15 cellular contexts compared by ENCODE assay signal in the genomic region with DNA sequence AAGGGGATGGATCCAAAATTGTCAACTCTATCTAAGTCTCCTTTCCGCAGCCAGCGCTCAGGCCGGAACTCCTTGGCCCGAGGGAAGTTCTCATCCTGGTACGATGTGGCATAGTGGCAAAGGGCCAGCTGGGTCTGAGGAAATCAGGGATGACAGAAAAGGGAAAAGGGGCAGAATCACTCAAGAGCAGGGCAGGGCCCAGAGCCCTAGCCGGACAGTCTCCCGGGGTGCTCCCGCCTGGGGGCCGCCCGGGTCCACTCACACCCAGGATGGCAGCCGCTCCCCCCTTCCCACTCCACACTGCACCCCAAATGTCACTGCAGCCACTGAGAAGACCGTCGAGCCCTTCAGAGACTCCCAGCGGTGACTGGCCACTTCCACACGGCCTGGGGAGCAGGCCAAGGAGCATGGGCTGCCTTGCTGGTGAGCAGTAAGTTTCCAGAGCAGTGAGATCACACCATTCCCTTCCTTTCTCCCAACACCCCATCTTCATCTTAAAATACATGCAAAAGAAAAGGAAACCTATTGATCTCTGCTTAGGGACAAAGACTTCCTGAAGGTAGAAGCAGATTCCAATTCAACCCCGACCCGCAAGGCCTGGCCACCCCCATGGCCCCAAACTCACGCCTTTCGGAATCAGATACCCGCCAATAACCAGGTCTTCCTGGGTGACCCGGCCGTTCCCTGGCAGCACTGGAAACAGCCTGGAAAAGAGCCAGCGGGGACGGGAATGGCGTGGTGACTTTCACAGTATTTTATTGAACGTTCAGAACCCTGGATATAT. TPM values are rescaled to one million over a fixed set of nuclear protein-coding genes. Genes with fewer than 3 reads are reported as not detected.
DNase-seq lines count a peak whose midpoint lies in the region; ATAC-seq, FAIRE-seq and TF ChIP-seq lines count a peak whose summit lies in the region.
"Had no signal": no experiment of that assay in that cellular context is flagged by ENCODE, and none has a peak within 500 bp of the region (broad histone marks: within the 10 kb centered on the region; RNA-seq: fewer than 3 reads in every experiment).

No MANE protein-coding gene starts in this region.

- H3K4me3 ChIP-seq in K562 (no peak overlapping the region), kidney (ENCODE audit: low read length in 2 of 2) (no peak overlapping the region), subcutaneous abdominal adipose tissue (ENCODE audit: low read depth in 1 of 5, low read length in 5 of 5) (peak overlapping the region in 2 of 5 donors; percentile 11 to 27)
- H3K4me3 ChIP-seq: mucosa of descending colon, pancreas had no signal

- no peaks in the 10 kb centered on the region for H3K9me1 ChIP-seq in K562 (ENCODE audit: control insufficient read depth, insufficient read depth, low read length)

- peaks cover 6% of the 10 kb centered on the region for H3K36me3 Mint-ChIP-seq in HFFc6 (ENCODE audit: low read depth)
- H3K36me3 Mint-ChIP-seq in glutamatergic neuron (ENCODE audit: unreplicated experiment): peaks cover 6% of the 10 kb centered on the region

- CTCF ChIA-PET in K562 (lab: Yijun Ruan, JAX; ENCODE audit: low intra/inter-chr PET ratio): no interaction called here

- ATAC-seq in K562 (no peak), HG02840 (IDR thresholded peaks at IDR 0.05; ENCODE audit: low FRiP score, unreplicated experiment) (no peak), HG02571 (IDR thresholded peaks at IDR 0.05; ENCODE audit: unreplicated experiment) (no peak)
- ATAC-seq: mucosa of descending colon had no signal

- H3K9me3 ChIP-seq in K562 (replicated peaks; ENCODE audit: control insufficient read depth, insufficient read depth, low read depth, low read length): no peaks in the 10 kb centered on the region
- no peaks in the 10 kb centered on the region for H3K9me3 ChIP-seq in kidney (ENCODE audit: control insufficient read depth in 1 of 2, low read length in 2 of 2)
- H3K9me3 ChIP-seq in subcutaneous abdominal adipose tissue (ENCODE audit: control insufficient read depth in 5 of 5, low read length in 5 of 5): peaks cover 0 to 5% (median 0%) of the 10 kb centered on the region in 5 donors
- H3K9me3 ChIP-seq: mucosa of descending colon, pancreas had no signal

- BruUV-seq in K562 (replicated peaks; lab: Mats Ljungman, UMichigan): no TSS peak

- no peak overlapping the region for H3K27ac ChIP-seq in K562 (ENCODE audit: extremely low read depth, low read depth, low read length)
- no peak overlapping the region for H3K27ac ChIP-seq in kidney (ENCODE audit: low read depth in 2 of 2, low read length in 2 of 2)
- H3K27ac ChIP-seq in subcutaneous abdominal adipose tissue (ENCODE audit: low read depth, low read length): peak overlapping the region; percentile 77

- 4% methylated on average over 20 of the region's 26 CpGs for WGBS in K562 (ENCODE audit: insufficient coverage, low coverage, missing lambda C conversion rate)

- TF ChIP-seq EP300 in K562 (IDR thresholded peaks at IDR 0.05; ENCODE audit: low read length): no peak

- H3K36me3 ChIP-seq in K562 (ENCODE audit: control insufficient read depth, insufficient read depth, low read length): no peaks in the 10 kb centered on the region
- H3K36me3 ChIP-seq in kidney (ENCODE audit: control insufficient read depth in 1 of 2, insufficient read depth in 2 of 2, low read length in 2 of 2): no peaks in the 10 kb centered on the region
- H3K36me3 ChIP-seq in subcutaneous abdominal adipose tissue (ENCODE audit: control insufficient read depth in 5 of 5, insufficient read depth in 5 of 5, low read length in 5 of 5): no peaks in the 10 kb centered on the region
- H3K36me3 ChIP-seq: pancreas had no signal

- DNase-seq in HFFc6 (no peak), K562 (ENCODE audit: extremely low read depth in 1 of 4, low spot score in 3 of 4) (no peak), kidney (peak; percentile 79), NAMALWA (ENCODE audit: low spot score) (no peak), glutamatergic neuron (no peak)
- DNase-seq: activated CD4-positive, alpha-beta T cell treated with anti-CD3 and anti-CD28 coated beads, Interleukin-2, amount 50 U/mL, for 4 hours; CD4-positive, alpha-beta T cell; NCI-H1694; NCI-H446 treated with DMSO at 0.1 percent for 48 hours had no signal

- H3K27ac Mint-ChIP-seq in HFFc6 (peak overlapping the region; percentile 31), glutamatergic neuron (ENCODE audit: unreplicated experiment) (no peak overlapping the region)
- H3K27ac Mint-ChIP-seq: CD4-positive, alpha-beta T cell had no signal

- H3K4me3 Mint-ChIP-seq in HFFc6 (peak overlapping the region; percentile 59), glutamatergic neuron (ENCODE audit: unreplicated experiment) (no peak overlapping the region)
- H3K4me3 Mint-ChIP-seq: CD4-positive, alpha-beta T cell had no signal

- H3K27me3 Mint-ChIP-seq in HFFc6 (ENCODE audit: insufficient read depth) (peaks cover 3% of the 10 kb centered on the region), glutamatergic neuron (ENCODE audit: unreplicated experiment) (peaks cover 2% of the 10 kb centered on the region)

- H3K9me3 Mint-ChIP-seq in HFFc6 (peaks cover 5% of the 10 kb centered on the region; the same call in 1 of the 2 replicates), glutamatergic neuron (ENCODE audit: unreplicated experiment) (peaks cover 4% of the 10 kb centered on the region)

- no peak for TF ChIP-seq RAD21 in K562 (CRISPR knock-in tag; conservative IDR thresholded peaks at IDR 0.05 in 1 of 2, IDR thresholded peaks at IDR 0.05 in 1 of 2)

- FAIRE-seq in K562 (lab: Jason Lieb, UNC): no peak
- no peak for FAIRE-seq in kidney (lab: Jason Lieb, UNC)
- FAIRE-seq: pancreas, TTC549 had no signal

- H3K4me1 ChIP-seq in K562 (replicated peaks in 1 of 2; ENCODE audit: control insufficient read depth in 2 of 2, insufficient read depth in 2 of 2, low read length in 2 of 2) (peaks cover 0 to 10% of the 10 kb centered on the region in 2 experiments; a peak in 2 of 5 replicates), kidney (ENCODE audit: control insufficient read depth in 1 of 2, insufficient read depth in 1 of 2, low read depth in 1 of 2, low read length in 2 of 2) (no peaks in the 10 kb centered on the region), subcutaneous abdominal adipose tissue (ENCODE audit: control insufficient read depth in 5 of 5, insufficient read depth in 5 of 5, low read length in 5 of 5) (peaks cover 9 to 34% (median 29%) of the 10 kb centered on the region in 5 donors)
- H3K4me1 ChIP-seq: pancreas had no signal

- no peak for TF ChIP-seq CTCF in HFFc6 (IDR thresholded peaks at IDR 0.05)
- TF ChIP-seq CTCF in K562 (IDR thresholded peaks at IDR 0.05 in 2 of 3, conservative IDR thresholded peaks at IDR 0.05 in 1 of 3; ENCODE audit: insufficient read depth in 2 of 3, low read depth in 1 of 3, low read length in 3 of 3): no peak
- no peak for TF ChIP-seq CTCF in kidney (IDR thresholded peaks at IDR 0.05; ENCODE audit: borderline replicate concordance, extremely low read depth, insufficient read depth)
- no peak for TF ChIP-seq CTCF in glutamatergic neuron (IDR thresholded peaks at IDR 0.05; ENCODE audit: partially characterized antibody, unreplicated experiment)

- H3K9ac ChIP-seq in K562 (ENCODE audit: insufficient read depth in 1 of 2, low read depth in 2 of 2, low read length in 2 of 2) (no peak overlapping the region), kidney (ENCODE audit: low read length in 2 of 2) (no peak overlapping the region), subcutaneous abdominal adipose tissue (ENCODE audit: low read length in 5 of 5) (peak overlapping the region in 2 of 5 donors; percentile 56)

- peaks cover 15% of the 10 kb centered on the region for H3K4me1 Mint-ChIP-seq in HFFc6 (ENCODE audit: low read depth)
- peaks cover 7% of the 10 kb centered on the region for H3K4me1 Mint-ChIP-seq in glutamatergic neuron (ENCODE audit: low read depth, unreplicated experiment)

- H3K27me3 ChIP-seq in K562 (ENCODE audit: control insufficient read depth in 2 of 2, insufficient read depth in 2 of 2, low read length in 2 of 2) (peaks cover 35 to 53% of the 10 kb centered on the region in 2 experiments), subcutaneous abdominal adipose tissue (ENCODE audit: control insufficient read depth in 5 of 5, insufficient read depth in 4 of 5, low read length in 5 of 5) (no peaks in the 10 kb centered on the region)
- H3K27me3 ChIP-seq: pancreas had no signal

- in situ Hi-C loops in K562 (cut with MboI): no loop called here

- TF ChIP-seq POLR2A in K562 (conservative IDR thresholded peaks at IDR 0.05): no peak

- no peaks in the 10 kb centered on the region for H4K20me1 ChIP-seq in K562 (replicated peaks; ENCODE audit: control insufficient read depth, insufficient read depth, low read length)

- H2AFZ ChIP-seq in K562 (ENCODE audit: low read depth, low read length): no peak overlapping the region

- no peaks in the 10 kb centered on the region for H3K79me2 ChIP-seq in K562 (ENCODE audit: control insufficient read depth, insufficient read depth, low read length)

- intact Hi-C loops in K562 (cut with micrococcal nuclease) (loop anchor here (10.0 kb wide), 1 partner anchor 131 kb away; no protein-coding TSS in a partner anchor), kidney (cut with DNase I) (no loop called here)

- POLR2A ChIA-PET in K562 (lab: Yijun Ruan, JAX): no interaction called here

- no peak overlapping the region for H3K4me2 ChIP-seq in K562 (ENCODE audit: insufficient read depth, low read length)

RNA-seq across cellular contexts. Expression of gene CYP27C1, which starts 26.7 kb away (rescaled TPM):
- under 1 TPM; 0.09 to 0.17 (median 0.13) TPM for total RNA-seq in HFFc6 (2021; fragmentation: NEBNext Ultra II Directional; extraction: Animal tissue kit (Norgen Biotek cat#: 25700))
- not detected in 2 replicates for total RNA-seq in K562 (2011; cell fraction: chromatin; rRNA removed; ENCODE audit: low replicate concordance)
- not detected in 2 replicates for total RNA-seq in K562 (2011; cell fraction: nucleolus; rRNA removed)
- total RNA-seq in K562 (2011; cell fraction: nucleoplasm; rRNA removed): not detected in 2 replicates
- total RNA-seq in K562 (2014; rRNA removed): not detected in 2 replicates
- not detected in 2 replicates for total RNA-seq in K562 (2014; rRNA removed; fragmentation: Illumina TruSeq; extraction: Trizol)
- not detected in 2 replicates for total RNA-seq in K562 (2015; rRNA removed; fragmentation: Illumina TruSeq; extraction: Trizol)
- not detected in 2 replicates for total RNA-seq in K562 (2021)
- polyA plus RNA-seq in K562 (2011; rRNA removed): not detected in 2 replicates
- not detected in 2 replicates for polyA plus RNA-seq in K562 (2011; cell fraction: cytosol; rRNA removed)
- polyA plus RNA-seq in K562 (2011; cell fraction: nucleus; rRNA removed): not detected in 2 replicates
- polyA plus RNA-seq in K562 (2012): not detected in 2 replicates
- polyA plus RNA-seq in K562 (2014; fragmentation: Illumina TruSeq; extraction: Trizol): not detected in 2 replicates
- not detected for polyA plus RNA-seq in K562 (2014; fragmentation: Nextera tagmentation; extraction: Ambion mirVana)
- polyA plus RNA-seq in K562 (2014; rRNA removed): not detected in 2 replicates
- polyA minus RNA-seq in K562 (2011; rRNA and poly(A)+ RNA removed): not detected in 2 replicates
- polyA minus RNA-seq in K562 (2011; cell fraction: cytosol; rRNA and poly(A)+ RNA removed): not detected in 2 replicates
- not detected in 2 replicates for polyA minus RNA-seq in K562 (2011; cell fraction: nucleus; rRNA and poly(A)+ RNA removed)
- 0.35 TPM for total RNA-seq in kidney
- polyA plus RNA-seq in kidney (ENCODE audit: insufficient read depth, low read depth, low replicate concordance): not detected
- 4.3 TPM for total RNA-seq in glutamatergic neuron (ENCODE audit: unreplicated experiment)
- total RNA-seq: CD4-positive, alpha-beta T cell had no signal
